Comparison of ENCODE assay signal across 37 cellular contexts in genomic region chr1:58465176-58465575, GRCh38.
A peak's percentile ranks its signal among the peaks of the same experiment; 100 is the strongest.
DNase-seq lines count a peak whose midpoint lies in the region; ATAC-seq, FAIRE-seq and TF ChIP-seq lines count a peak whose summit lies in the region.
"Had no signal": no experiment of that assay in that cellular context is flagged by ENCODE, and none has a peak within 500 bp of the region (broad histone marks: within the 10 kb centered on the region; RNA-seq: fewer than 3 reads in every experiment).

No MANE protein-coding gene starts in this region.

- intact Hi-C loops in esophagus muscularis mucosa (cut with DNase I) (no loop called here), upper lobe of right lung (cut with DNase I) (no loop called here)

- H3K9ac ChIP-seq in H1 (replicated peaks in 1 of 4; ENCODE audit: extremely low read depth in 1 of 4, low read depth in 3 of 4, low read length in 3 of 4): no peak overlapping the region
- H3K9ac ChIP-seq: BLaER1; BLaER1 treated with 17β-estradiol and CSF1 and Interleukin-3, amounts not matched to agents 10 nM and 100 nM had no signal

- no peaks in the 10 kb centered on the region for H3K36me3 Mint-ChIP-seq in stimulated activated effector memory CD8-positive, alpha-beta T cell treated with anti-CD3 and anti-CD28 coated beads, Interleukin-12 subunit alpha, Interleukin-12 subunit beta, amount 100 ng/mL, for 72 hours

- TF ChIP-seq POLR2A in H1 (IDR thresholded peaks at IDR 0.05; ENCODE audit: control extremely low read depth in 1 of 2, low read depth in 2 of 2, low read length in 2 of 2) (no peak), esophagus muscularis mucosa (IDR thresholded peaks at IDR 0.05; ENCODE audit: low read depth) (no peak), Peyer's patch (IDR thresholded peaks at IDR 0.05) (no peak)

- no peak for FAIRE-seq in H1 (lab: Jason Lieb, UNC)
- FAIRE-seq: A204.1, A549, D721Med had no signal

- no peak overlapping the region for H2BK120ac ChIP-seq in H1 (replicated peaks; ENCODE audit: low read depth, low read length)

- H3K4me1 Mint-ChIP-seq in stimulated activated effector memory CD8-positive, alpha-beta T cell treated with anti-CD3 and anti-CD28 coated beads, Interleukin-12 subunit alpha, Interleukin-12 subunit beta, amount 100 ng/mL, for 72 hours: no peaks in the 10 kb centered on the region
- H3K4me1 Mint-ChIP-seq: B cell; CD14-positive monocyte; CD4-positive, alpha-beta memory T cell; CD8-positive, alpha-beta memory T cell had no signal

- peak; percentile 37 for ATAC-seq in stimulated activated effector memory CD8-positive, alpha-beta T cell treated with anti-CD3 and anti-CD28 coated beads, Interleukin-12 subunit alpha, Interleukin-12 subunit beta, amount 100 ng/mL, for 72 hours
- ATAC-seq in upper lobe of right lung: peak; percentile 9
- ATAC-seq: A549; CD8-positive, alpha-beta T cell had no signal

- no peaks in the 10 kb centered on the region for H3K9me3 Mint-ChIP-seq in stimulated activated effector memory CD8-positive, alpha-beta T cell treated with anti-CD3 and anti-CD28 coated beads, Interleukin-12 subunit alpha, Interleukin-12 subunit beta, amount 100 ng/mL, for 72 hours
- H3K9me3 Mint-ChIP-seq: CD14-positive monocyte; CD4-positive, alpha-beta memory T cell; CD4-positive, alpha-beta T cell; CD4-positive, CD25-positive, alpha-beta regulatory T cell; CD8-positive, alpha-beta memory T cell; CD8-positive, alpha-beta T cell had no signal

- H2BK5ac ChIP-seq in H1 (ENCODE audit: low read depth, low read length): no peak overlapping the region

- H3K36me3 ChIP-seq in H1 (ENCODE audit: control insufficient read depth in 2 of 4, insufficient read depth in 4 of 4, low read length in 3 of 4) (no peaks in the 10 kb centered on the region), esophagus muscularis mucosa (peaks cover 0 to 35% (median 2%) of the 10 kb centered on the region in 4 donors), upper lobe of right lung (peaks cover 3% of the 10 kb centered on the region), Peyer's patch (no peaks in the 10 kb centered on the region)
- H3K36me3 ChIP-seq: BE2C; BLaER1 treated with 17β-estradiol and CSF1 and Interleukin-3, amounts not matched to agents 10 nM and 100 nM had no signal

- H3K9me3 ChIP-seq in H1 (ENCODE audit: insufficient read depth in 2 of 2, low read depth in 1 of 2, low read length in 1 of 2): no peaks in the 10 kb centered on the region
- no peaks in the 10 kb centered on the region for H3K9me3 ChIP-seq in esophagus muscularis mucosa
- no peaks in the 10 kb centered on the region for H3K9me3 ChIP-seq in upper lobe of right lung
- H3K9me3 ChIP-seq in Peyer's patch: no peaks in the 10 kb centered on the region
- H3K9me3 ChIP-seq: A549; BE2C; BLaER1; BLaER1 treated with 17β-estradiol and CSF1 and Interleukin-3, amounts not matched to agents 10 nM and 100 nM; Caco-2 had no signal

- H3K56ac ChIP-seq in H1 (replicated peaks; ENCODE audit: insufficient read length, low read depth, low read length): no peak overlapping the region

- H3K27me3 ChIP-seq in H1 (replicated peaks in 1 of 4; ENCODE audit: control insufficient read depth in 3 of 4, extremely low read depth in 1 of 4, insufficient read depth in 3 of 4, low read length in 3 of 4) (no peaks in the 10 kb centered on the region), esophagus muscularis mucosa (no peaks in the 10 kb centered on the region), upper lobe of right lung (no peaks in the 10 kb centered on the region), Peyer's patch (no peaks in the 10 kb centered on the region)
- H3K27me3 ChIP-seq: BE2C; BLaER1; BLaER1 treated with 17β-estradiol and CSF1 and Interleukin-3, amounts not matched to agents 10 nM and 100 nM had no signal

- H4K91ac ChIP-seq in H1 (replicated peaks; ENCODE audit: insufficient read length, low read length): no peak overlapping the region

- TF ChIP-seq CTCF in H1 (IDR thresholded peaks at IDR 0.05; ENCODE audit: control extremely low read depth in 1 of 3, insufficient read depth in 1 of 3, low read depth in 1 of 3, low read length in 3 of 3) (no peak), esophagus muscularis mucosa (IDR thresholded peaks at IDR 0.05) (no peak), upper lobe of right lung (IDR thresholded peaks at IDR 0.05) (no peak), Peyer's patch (IDR thresholded peaks at IDR 0.05) (no peak)

- no peaks in the 10 kb centered on the region for H3K79me2 ChIP-seq in H1 (ENCODE audit: control insufficient read depth in 1 of 2, insufficient read depth in 2 of 2, low read length in 2 of 2)

- H4K5ac ChIP-seq in H1 (ENCODE audit: insufficient read length, low read depth, low read length): no peak overlapping the region

- no peak for TF ChIP-seq RAD21 in H1 (IDR thresholded peaks at IDR 0.05 in 1 of 2, conservative IDR thresholded peaks at IDR 0.05 in 1 of 2; ENCODE audit: low read depth in 2 of 2, low read length in 2 of 2)

- H3K79me1 ChIP-seq in H1 (ENCODE audit: low read depth, low read length): no peaks in the 10 kb centered on the region

- no peak overlapping the region for H2BK12ac ChIP-seq in H1 (ENCODE audit: low read depth, low read length)

- H3K4me2 ChIP-seq in H1 (ENCODE audit: insufficient read depth in 1 of 2, low read depth in 2 of 2, low read length in 2 of 2): no peak overlapping the region
- H3K4me2 ChIP-seq: A549; BLaER1; BLaER1 treated with 17β-estradiol and CSF1 and Interleukin-3, amounts not matched to agents 10 nM and 100 nM had no signal

- no peak overlapping the region for H3K18ac ChIP-seq in H1 (ENCODE audit: extremely low read depth, low read length)

- H3K4me3 ChIP-seq in H1 (ENCODE audit: extremely low read depth in 1 of 4, insufficient read depth in 2 of 4, low read depth in 3 of 4, low read length in 4 of 4) (no peak overlapping the region), esophagus muscularis mucosa (no peak overlapping the region), upper lobe of right lung (no peak overlapping the region), Peyer's patch (no peak overlapping the region)
- H3K4me3 ChIP-seq: A549; BLaER1; BLaER1 treated with 17β-estradiol and CSF1 and Interleukin-3, amounts not matched to agents 10 nM and 100 nM had no signal

- DNase-seq in H1 (ENCODE audit: low read depth in 1 of 2, low spot score in 2 of 2) (no peak), esophagus muscularis mucosa (ENCODE audit: extremely low spot score) (peak; percentile 87), upper lobe of right lung (no peak), hippocampal formation (lab: John Stamatoyannopoulos, UW) (no peak), mucosa of gallbladder (ENCODE audit: low spot score) (no peak), Peyer's patch (no peak)
- no peak for DNase-seq in stimulated activated effector memory CD8-positive, alpha-beta T cell treated with anti-CD3 and anti-CD28 coated beads, Interleukin-12 subunit alpha, Interleukin-12 subunit beta, amount 100 ng/mL, for 72 hours (ENCODE audit: low spot score in 2 of 2)
- no peak for DNase-seq in activated CD4-positive, alpha-beta T cell treated with anti-CD3 and anti-CD28 coated beads for 1 hour
- DNase-seq: 8988T; ACHN; AML-193; BE2C; C1 segment of cervical spinal cord; Caco-2; Calu3; CD4-positive, alpha-beta memory T cell; CD4-positive, alpha-beta T cell; CD4-positive, CD25-positive, alpha-beta regulatory T cell; CD8-positive, alpha-beta memory T cell; CD8-positive, alpha-beta T cell; COR-L47; DMS 273 treated with DMSO at 0.1 percent for 48 hours; DMS153; DMS53; DMS79; DMS79 treated with DMSO at 0.1 percent for 48 hours; DND-41; EL had no signal

- no peak overlapping the region for H2BK15ac ChIP-seq in H1 (ENCODE audit: low read length)

- H2AFZ ChIP-seq in H1 (ENCODE audit: low read length): no peak overlapping the region

- H3K27ac Mint-ChIP-seq in stimulated activated effector memory CD8-positive, alpha-beta T cell treated with anti-CD3 and anti-CD28 coated beads, Interleukin-12 subunit alpha, Interleukin-12 subunit beta, amount 100 ng/mL, for 72 hours: peak overlapping the region; percentile 39
- H3K27ac Mint-ChIP-seq: B cell; CD14-positive monocyte; CD4-positive, alpha-beta T cell; CD4-positive, CD25-positive, alpha-beta regulatory T cell; CD8-positive, alpha-beta T cell had no signal

- no peak overlapping the region for H3K14ac ChIP-seq in H1 (ENCODE audit: insufficient read length)

- H3K23me2 ChIP-seq in H1 (ENCODE audit: low read depth, low read length): no peaks in the 10 kb centered on the region

- no peak overlapping the region for H3K23ac ChIP-seq in H1 (ENCODE audit: insufficient read length)

- no peak overlapping the region for H4K8ac ChIP-seq in H1 (ENCODE audit: extremely low read depth, insufficient read depth, low read length)

- H4K20me1 ChIP-seq in H1 (replicated peaks in 1 of 2; ENCODE audit: control insufficient read depth in 1 of 2, insufficient read depth in 2 of 2, low read length in 2 of 2): no peaks in the 10 kb centered on the region
- H4K20me1 ChIP-seq: BLaER1; BLaER1 treated with 17β-estradiol and CSF1 and Interleukin-3, amounts not matched to agents 10 nM and 100 nM had no signal

- POLR2A ChIA-PET in H1 (lab: Charles Lee; ENCODE audit: partially characterized antibody): interaction anchor here (0.6 kb wide), 1 partner anchor 228 kb away, joined by 3 read pairs; no protein-coding TSS in a partner anchor

- no peak overlapping the region for H3K4ac ChIP-seq in H1 (replicated peaks; ENCODE audit: insufficient read length, low read depth, low read length)

- peak overlapping the region; percentile 13; the same call in 1 of the 2 replicates for H2BK20ac ChIP-seq in H1 (ENCODE audit: low read length)

- CTCF ChIA-PET in H1 (lab: Charles Lee; ENCODE audit: partially characterized antibody): interaction anchor here (0.6 to 1.0 kb wide), 3 partner anchors 11 to 1262 kb away, joined by 3 to 4 read pairs (median 3); partner anchors contain the start of gene OMA1

- peaks cover 0 to 8% (median 5%) of the 10 kb centered on the region in 4 experiments; a peak in 5 of 7 replicates for H3K4me1 ChIP-seq in H1 (replicated peaks in 1 of 4; ENCODE audit: control insufficient read depth in 3 of 4, insufficient read depth in 4 of 4, low read length in 3 of 4)
- no peaks in the 10 kb centered on the region for H3K4me1 ChIP-seq in esophagus muscularis mucosa
- no peaks in the 10 kb centered on the region for H3K4me1 ChIP-seq in upper lobe of right lung
- H3K4me1 ChIP-seq in Peyer's patch: no peaks in the 10 kb centered on the region
- H3K4me1 ChIP-seq: A549; BE2C; BLaER1; BLaER1 treated with 17β-estradiol and CSF1 and Interleukin-3, amounts not matched to agents 10 nM and 100 nM; Caco-2 had no signal

- H3K27ac ChIP-seq in H1 (ENCODE audit: low read depth, low read length) (no peak overlapping the region), esophagus muscularis mucosa (replicated peaks in 1 of 4) (no peak overlapping the region), upper lobe of right lung (no peak overlapping the region), Peyer's patch (no peak overlapping the region)
- H3K27ac ChIP-seq: 22Rv1; A549; BLaER1; BLaER1 treated with 17β-estradiol and CSF1 and Interleukin-3, amounts not matched to agents 10 nM and 100 nM; C4-2B had no signal

- H3K4me3 Mint-ChIP-seq in stimulated activated effector memory CD8-positive, alpha-beta T cell treated with anti-CD3 and anti-CD28 coated beads, Interleukin-12 subunit alpha, Interleukin-12 subunit beta, amount 100 ng/mL, for 72 hours: no peak overlapping the region
- H3K4me3 Mint-ChIP-seq: B cell; CD14-positive monocyte; CD4-positive, alpha-beta memory T cell; CD4-positive, alpha-beta T cell; CD4-positive, CD25-positive, alpha-beta regulatory T cell; CD8-positive, alpha-beta memory T cell; CD8-positive, alpha-beta T cell had no signal

- no peak overlapping the region for H2AK5ac ChIP-seq in H1 (ENCODE audit: low read depth, low read length)

- TF ChIP-seq EP300 in H1 (IDR thresholded peaks at IDR 0.05; ENCODE audit: borderline replicate concordance in 1 of 2, low read depth in 2 of 2, low read length in 2 of 2) (no peak), esophagus muscularis mucosa (IDR thresholded peaks at IDR 0.05) (no peak)

- WGBS in H1 (ENCODE audit: extremely low coverage in 1 of 2, insufficient coverage in 1 of 2, insufficient read length in 1 of 2, insufficient replicate concordance in 2 of 2, low coverage in 1 of 2, low lambda C conversion rate in 2 of 2, missing lambda C conversion rate in 1 of 2), 2 experiments: 86% methylated on average over 6 of the region's 6 CpGs; no CpG with 5 or more reads in 1 of the 2 experiments
- 85% methylated on average over 6 of the region's 6 CpGs for WGBS in esophagus muscularis mucosa
